Comparison of ENCODE assay signal across 14 cellular contexts in the genomic region with DNA sequence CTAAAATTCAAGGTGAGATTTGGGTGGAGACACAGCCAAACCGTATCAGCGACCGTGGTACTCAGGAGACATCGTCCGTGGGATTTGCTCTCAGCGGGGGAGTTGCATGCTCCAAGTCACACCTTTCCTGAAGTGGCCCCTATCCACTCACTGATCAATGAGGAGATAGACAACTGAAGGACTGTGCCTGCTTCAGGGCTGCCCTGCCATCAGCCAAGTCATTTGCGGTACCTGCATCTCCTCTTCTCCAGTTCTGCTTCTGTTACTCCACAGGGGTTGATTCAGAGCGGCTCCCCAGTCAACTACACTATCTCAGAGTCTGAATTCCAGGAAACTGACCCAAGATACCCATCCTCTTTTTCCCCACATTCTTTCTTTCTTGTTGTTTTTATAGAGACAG.
DNase-seq lines count a peak whose midpoint lies in the region; ATAC-seq and TF ChIP-seq lines count a peak whose summit lies in the region.
"Had no signal": no experiment of that assay in that cellular context is flagged by ENCODE, and none has a peak within 500 bp of the region (broad histone marks: within the 10 kb centered on the region; RNA-seq: fewer than 3 reads in every experiment).

No MANE protein-coding gene starts in this region.

- H3K4me1 ChIP-seq in GM23248 (ENCODE audit: insufficient read depth) (peaks cover 78% of the 10 kb centered on the region), breast epithelium (no peaks in the 10 kb centered on the region)

- H3K9me3 Mint-ChIP-seq in chondrocyte (ENCODE audit: low read depth) = peaks cover 5% of the 10 kb centered on the region
- H3K9me3 Mint-ChIP-seq in nephron = no peaks in the 10 kb centered on the region

- peaks cover 8% of the 10 kb centered on the region for H3K79me2 ChIP-seq in GM23248 (ENCODE audit: insufficient read depth)

- TF ChIP-seq CTCF in C4-2B (conservative IDR thresholded peaks at IDR 0.05) = no peak
- no peak for TF ChIP-seq CTCF in chondrocyte (IDR thresholded peaks at IDR 0.05)
- no peak for TF ChIP-seq CTCF in nephron (IDR thresholded peaks at IDR 0.05; ENCODE audit: unreplicated experiment in 3 of 3)
- no peak for TF ChIP-seq CTCF in breast epithelium (IDR thresholded peaks at IDR 0.05)

- H3K4me3 ChIP-seq in GM23248 (no peak overlapping the region), breast epithelium (no peak overlapping the region)
- H3K4me3 ChIP-seq: GM12878, SJCRH30 had no signal

- peaks cover 71% of the 10 kb centered on the region for H3F3A ChIP-seq in GM23248 (ENCODE audit: insufficient read depth)

- no peak for TF ChIP-seq POLR2A in breast epithelium (IDR thresholded peaks at IDR 0.05)

- H3K36me3 ChIP-seq in GM23248 (ENCODE audit: low read depth) = no peaks in the 10 kb centered on the region
- H3K36me3 ChIP-seq in breast epithelium = no peaks in the 10 kb centered on the region
- H3K36me3 ChIP-seq: BE2C, SJCRH30 had no signal

- no peaks in the 10 kb centered on the region for H3K9me3 ChIP-seq in GM23248 (ENCODE audit: low read depth)
- H3K9me3 ChIP-seq in breast epithelium = no peaks in the 10 kb centered on the region
- H3K9me3 ChIP-seq: BE2C, SJCRH30 had no signal

- no peak overlapping the region for H2AFZ ChIP-seq in GM23248

- no peak overlapping the region for H3K4me3 Mint-ChIP-seq in chondrocyte (ENCODE audit: unreplicated experiment)
- no peak overlapping the region for H3K4me3 Mint-ChIP-seq in nephron
- H3K4me3 Mint-ChIP-seq: CD4-positive, CD25-positive, alpha-beta regulatory T cell had no signal

- peaks cover 5% of the 10 kb centered on the region for H3K36me3 Mint-ChIP-seq in chondrocyte (ENCODE audit: low read depth)
- H3K36me3 Mint-ChIP-seq in nephron (ENCODE audit: low read depth) = no peaks in the 10 kb centered on the region
- H3K36me3 Mint-ChIP-seq: CD4-positive, CD25-positive, alpha-beta regulatory T cell had no signal

- no peaks in the 10 kb centered on the region for H4K20me1 ChIP-seq in GM23248 (ENCODE audit: insufficient read depth)

- no peaks in the 10 kb centered on the region for H3K9me2 ChIP-seq in GM23248 (ENCODE audit: insufficient read depth)

- H3K27ac Mint-ChIP-seq in chondrocyte (ENCODE audit: unreplicated experiment) = peak overlapping the region; percentile 1
- peak overlapping the region; percentile 77 to 94 (median 87) for H3K27ac Mint-ChIP-seq in nephron
- H3K27ac Mint-ChIP-seq: CD4-positive, CD25-positive, alpha-beta regulatory T cell had no signal

- WGBS in GM23248 (ENCODE audit: low coverage in 1 of 2, low lambda C conversion rate in 2 of 2, missing lambda C conversion rate in 2 of 2), 2 experiments = 96 to 97% methylated on average over 8 of the region's 8 CpGs

- H3K27me3 Mint-ChIP-seq in chondrocyte (ENCODE audit: low read depth) = no peaks in the 10 kb centered on the region
- no peaks in the 10 kb centered on the region for H3K27me3 Mint-ChIP-seq in nephron (ENCODE audit: low read depth)

- H3K27me3 ChIP-seq in GM23248 (replicated peaks; ENCODE audit: insufficient read depth) (no peaks in the 10 kb centered on the region), breast epithelium (no peaks in the 10 kb centered on the region)
- H3K27me3 ChIP-seq: BE2C, SJCRH30 had no signal

- no peak overlapping the region for H3K9ac ChIP-seq in GM23248

- intact Hi-C loops in breast epithelium (cut with DNase I; ENCODE audit: low total_unique reads) = no loop called here

- no peak overlapping the region for H3K4me2 ChIP-seq in GM23248 (ENCODE audit: unreplicated experiment)

- no peak for DNase-seq in GM23248
- DNase-seq in chondrocyte (ENCODE audit: low spot score) = no peak
- DNase-seq in DMS79 (lab: John Stamatoyannopoulos, UW) = no peak
- no peak for DNase-seq in NCI-H526 (lab: John Stamatoyannopoulos, UW)
- no peak for DNase-seq in breast epithelium (ENCODE audit: low spot score in 2 of 2)
- DNase-seq: NCI-H187, NCI-H2081 treated with DMSO at 0.1 percent for 48 hours had no signal

- peaks cover 75% of the 10 kb centered on the region for H3K4me1 Mint-ChIP-seq in chondrocyte (ENCODE audit: low read depth)
- peaks cover 55% of the 10 kb centered on the region for H3K4me1 Mint-ChIP-seq in nephron
- H3K4me1 Mint-ChIP-seq: CD4-positive, CD25-positive, alpha-beta regulatory T cell had no signal

- ATAC-seq in GM18909 (IDR thresholded peaks at IDR 0.05; ENCODE audit: poor library complexity, unreplicated experiment) = no peak

- H3K27ac ChIP-seq in C4-2B (peak overlapping the region; percentile 35), GM23248 (peak overlapping the region; percentile 87), breast epithelium (no peak overlapping the region)
- H3K27ac ChIP-seq: SJCRH30 had no signal

- in situ Hi-C loops in GM23248 (cut with MboI) = no loop called here

Comparison
In these comparisons a context has a peak if more than half of its experiments do, and no peak if none do; other contexts are left out.
1. H3K27ac ChIP-seq: peak in C4-2B (single experiment) and GM23248 (single experiment); none in breast epithelium (0 of 2).